37 cellular contexts compared by ENCODE assay signal in the genomic region with DNA sequence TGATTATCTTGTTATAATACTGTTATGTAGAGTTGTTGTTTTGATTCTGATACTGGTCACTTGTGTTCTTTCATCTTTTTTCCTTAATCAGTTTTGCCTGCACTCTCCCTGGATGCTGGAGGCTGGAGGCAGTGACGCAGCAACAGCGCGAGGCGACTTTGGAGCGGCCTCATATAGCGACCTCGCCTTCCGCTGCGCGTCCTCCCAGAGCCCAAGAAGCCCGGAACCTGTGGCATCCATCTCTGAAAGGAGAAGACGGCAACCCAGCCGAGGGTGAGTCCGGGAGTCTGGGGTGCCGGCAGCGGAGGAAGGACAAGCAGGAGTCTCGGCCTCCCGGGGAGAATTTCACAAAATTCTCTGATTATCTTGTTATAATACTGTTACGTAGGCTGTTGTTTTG.
"Had no signal": no experiment of that assay in that cellular context is flagged by ENCODE, and none has a peak within 500 bp of the region (broad histone marks: within the 10 kb centered on the region; RNA-seq: fewer than 3 reads in every experiment).

No MANE protein-coding gene starts in this region.

- FAIRE-seq: astrocyte, pancreas, small intestine, TTC549 had no signal

- H3K4me1 ChIP-seq: gastroesophageal sphincter, pancreas, prostate gland, thyroid gland had no signal

- H3K27me3 ChIP-seq: brain microvascular endothelial cell, pancreas, thyroid gland, upper lobe of left lung had no signal

- H3K4me3 Mint-ChIP-seq: activated CD4-positive, alpha-beta memory T cell treated with anti-CD3 and anti-CD28 coated beads, Interleukin-2, amount 10 ng/mL, durations not matched to agents 7 days and 5 days; activated CD4-positive, alpha-beta T cell treated with anti-CD3 and anti-CD28 coated beads, Interleukin-2, amount 10 ng/mL, durations not matched to agents 7 days and 5 days; activated naive CD4-positive, alpha-beta T cell treated with anti-CD3 and anti-CD28 coated beads, Interleukin-2, amount 10 ng/mL, durations not matched to agents 7 days and 5 days; activated naive CD8-positive, alpha-beta T cell treated with anti-CD3 and anti-CD28 coated beads, Interleukin-2, amount 10 ng/mL, durations not matched to agents 7 days and 5 days; activated T-cell treated with anti-CD3 and anti-CD28 coated beads, Interleukin-2, amount 50 U/mL, for 24 hours; effector memory CD8-positive, alpha-beta T cell; immature natural killer cell; mesothelial cell of epicardium; nephron progenitor cell; stimulated activated memory B cell treated with anti-CD40 and anti-IgM and Interleukin-4, amounts not matched to agents 10 μg/mL and 1 μg/mL and 100 μg/mL, for 72 hours had no signal

- H3K36me3 Mint-ChIP-seq: activated naive CD4-positive, alpha-beta T cell treated with anti-CD3 and anti-CD28 coated beads, Interleukin-2, amount 10 ng/mL, durations not matched to agents 7 days and 5 days; activated naive CD8-positive, alpha-beta T cell treated with anti-CD3 and anti-CD28 coated beads, Interleukin-2, amount 10 ng/mL, durations not matched to agents 7 days and 5 days; immature natural killer cell; naive B cell; stimulated activated memory B cell treated with anti-CD40 and anti-IgM and Interleukin-4, amounts not matched to agents 10 μg/mL and 1 μg/mL and 100 μg/mL, for 72 hours had no signal

- H3K4me1 Mint-ChIP-seq: activated CD4-positive, alpha-beta memory T cell treated with anti-CD3 and anti-CD28 coated beads, Interleukin-2, amount 10 ng/mL, durations not matched to agents 7 days and 5 days; activated naive CD4-positive, alpha-beta T cell treated with anti-CD3 and anti-CD28 coated beads, Interleukin-2, amount 10 ng/mL, durations not matched to agents 7 days and 5 days; activated naive CD8-positive, alpha-beta T cell treated with anti-CD3 and anti-CD28 coated beads, Interleukin-2, amount 10 ng/mL, durations not matched to agents 7 days and 5 days; immature natural killer cell; mesothelial cell of epicardium; nephron progenitor cell; stimulated activated memory B cell treated with anti-CD40 and anti-IgM and Interleukin-4, amounts not matched to agents 10 μg/mL and 1 μg/mL and 100 μg/mL, for 72 hours had no signal

- ATAC-seq: effector memory CD8-positive, alpha-beta T cell; gastroesophageal sphincter; left colon; pancreas; stimulated activated memory B cell treated with anti-CD40 and anti-IgM and Interleukin-4, amounts not matched to agents 10 μg/mL and 1 μg/mL and 100 μg/mL, for 72 hours; stimulated activated naive CD8-positive, alpha-beta T cell treated with anti-CD3 and anti-CD28 coated beads, Interleukin-15, amount 100 ng/mL, for 72 hours had no signal

- H3K36me3 ChIP-seq: brain microvascular endothelial cell, gastroesophageal sphincter, pancreas, prostate gland, sigmoid colon, thyroid gland, upper lobe of left lung, WERI-Rb-1 had no signal

- H3K4me3 ChIP-seq: gastroesophageal sphincter, pancreas, prostate gland, sigmoid colon, thyroid gland had no signal

- H3K9me3 Mint-ChIP-seq: activated naive CD8-positive, alpha-beta T cell treated with anti-CD3 and anti-CD28 coated beads, Interleukin-2, amount 10 ng/mL, durations not matched to agents 7 days and 5 days; effector memory CD8-positive, alpha-beta T cell; stimulated activated memory B cell treated with anti-CD40 and anti-IgM and Interleukin-4, amounts not matched to agents 10 μg/mL and 1 μg/mL and 100 μg/mL, for 72 hours; stimulated activated naive CD8-positive, alpha-beta T cell treated with anti-CD3 and anti-CD28 coated beads, Interleukin-15, amount 100 ng/mL, for 72 hours had no signal

- H3K9me3 ChIP-seq: gastroesophageal sphincter, pancreas, prostate gland, sigmoid colon, thyroid gland, upper lobe of left lung had no signal

- DNase-seq: activated CD4-positive, alpha-beta memory T cell treated with anti-CD3 and anti-CD28 coated beads, Interleukin-2, amount 10 ng/mL, durations not matched to agents 7 days and 5 days; activated CD4-positive, alpha-beta T cell treated with anti-CD3 and anti-CD28 coated beads for 1 hour; activated CD4-positive, alpha-beta T cell treated with anti-CD3 and anti-CD28 coated beads, Interleukin-2, amount 10 ng/mL, durations not matched to agents 7 days and 5 days; activated CD8-positive, alpha-beta memory T cell treated with anti-CD3 and anti-CD28 coated beads, Interleukin-2, amount 50 U/mL, for 48 hours; activated gamma-delta T cell; activated naive CD4-positive, alpha-beta T cell treated with anti-CD3 and anti-CD28 coated beads, Interleukin-2, amount 10 ng/mL, durations not matched to agents 7 days and 5 days; activated naive CD8-positive, alpha-beta T cell treated with anti-CD3 and anti-CD28 coated beads, Interleukin-2, amount 10 ng/mL, durations not matched to agents 7 days and 5 days; activated T-cell treated with anti-CD3 and anti-CD28 coated beads, Interleukin-2, amount 50 U/mL, for 24 hours; brain microvascular endothelial cell; caudate nucleus; cortex of kidney; effector memory CD8-positive, alpha-beta T cell; erythroblast; head of caudate nucleus; hypothalamus; immature natural killer cell; kidney; left colon; naive B cell; nephron progenitor cell; sigmoid colon; small intestine; stimulated activated CD4-positive, alpha-beta T cell treated with anti-CD3 and anti-CD28 coated beads, Interleukin-4, amount 100 ng/mL, for 24 hours; stimulated activated CD8-positive, alpha-beta memory T cell treated with anti-CD3 and anti-CD28 coated beads, Interleukin-4, amount 100 ng/mL, for 48 hours; stimulated activated naive CD8-positive, alpha-beta T cell treated with anti-CD3 and anti-CD28 coated beads, Interleukin-15, amount 100 ng/mL, for 72 hours; substantia nigra; T-helper 9 cell; thyroid gland; WERI-Rb-1 had no signal

- H3K27ac ChIP-seq: brain microvascular endothelial cell, gastroesophageal sphincter, pancreas, prostate gland, sigmoid colon, thyroid gland, upper lobe of left lung, WERI-Rb-1 had no signal

- H3K27ac Mint-ChIP-seq: activated CD4-positive, alpha-beta memory T cell treated with anti-CD3 and anti-CD28 coated beads, Interleukin-2, amount 10 ng/mL, durations not matched to agents 7 days and 5 days; activated CD4-positive, alpha-beta T cell treated with anti-CD3 and anti-CD28 coated beads, Interleukin-2, amount 10 ng/mL, durations not matched to agents 7 days and 5 days; activated naive CD4-positive, alpha-beta T cell treated with anti-CD3 and anti-CD28 coated beads, Interleukin-2, amount 10 ng/mL, durations not matched to agents 7 days and 5 days; activated naive CD8-positive, alpha-beta T cell treated with anti-CD3 and anti-CD28 coated beads, Interleukin-2, amount 10 ng/mL, durations not matched to agents 7 days and 5 days; activated T-cell treated with anti-CD3 and anti-CD28 coated beads, Interleukin-2, amount 50 U/mL, for 24 hours; effector memory CD8-positive, alpha-beta T cell; immature natural killer cell; mesothelial cell of epicardium; naive B cell; nephron progenitor cell; stimulated activated memory B cell treated with anti-CD40 and anti-IgM and Interleukin-4, amounts not matched to agents 10 μg/mL and 1 μg/mL and 100 μg/mL, for 72 hours; stimulated activated naive CD8-positive, alpha-beta T cell treated with anti-CD3 and anti-CD28 coated beads, Interleukin-15, amount 100 ng/mL, for 72 hours had no signal
